Comparison of ENCODE assay signal across 10 cellular contexts in genomic region chr20:38123021-38123587, GRCh38. TPM values are rescaled to one million over a fixed set of nuclear protein-coding genes. Genes with fewer than 3 reads are reported as not detected.
DNase-seq lines count a peak whose midpoint lies in the region; ATAC-seq and TF ChIP-seq lines count a peak whose summit lies in the region.
"Had no signal": no experiment of that assay in that cellular context is flagged by ENCODE, and none has a peak within 500 bp of the region (broad histone marks: within the 10 kb centered on the region; RNA-seq: fewer than 3 reads in every experiment).

No MANE protein-coding gene starts in this region.

- DNase-seq in AG04450 (ENCODE audit: low read depth, low spot score), result no peak
- DNase-seq in NT2/D1 (ENCODE audit: low read depth, low spot score), result no peak
- peak; percentile 54 to 71 for DNase-seq in cardiac fibroblast (ENCODE audit: low read depth in 2 of 2)
- DNase-seq in mesenteric fat pad (ENCODE audit: low spot score), result peak; percentile 51
- no peak for DNase-seq in SK-N-DZ (ENCODE audit: low spot score)
- no peak for DNase-seq in Ammon's horn (ENCODE audit: low spot score)
- DNase-seq: NCI-H1694 treated with DMSO at 0.1 percent for 48 hours; stimulated activated CD4-positive, alpha-beta T cell treated with anti-CD3 and anti-CD28 coated beads, Interleukin-15, amount 100 ng/mL, for 24 hours had no signal

- CTCF ChIA-PET in AG04450 (lab: Charles Lee), result interaction anchor here (1.2 to 1.8 kb wide), 2 partner anchors 49 to 98 kb away, joined by 5 to 10 read pairs; no protein-coding TSS in a partner anchor

- H3K36me3 ChIP-seq in NT2/D1 (ENCODE audit: insufficient read depth, insufficient read length, low read length), result no peaks in the 10 kb centered on the region

- no peak for ATAC-seq in GM21381 (IDR thresholded peaks at IDR 0.05; ENCODE audit: unreplicated experiment)
- no peak for ATAC-seq in GM19324 (IDR thresholded peaks at IDR 0.05; ENCODE audit: low FRiP score, unreplicated experiment)

- TF ChIP-seq CTCF in AG04450 (IDR thresholded peaks at IDR 0.05; ENCODE audit: low read depth, low read length), result no peak
- no peak for TF ChIP-seq CTCF in cardiac fibroblast (IDR thresholded peaks at IDR 0.05; ENCODE audit: low read depth, low read length)

- H3K27ac ChIP-seq in AG04450 (ENCODE audit: low read depth, low read length), result peak overlapping the region; percentile 95

- H3K9me3 ChIP-seq in AG04450 (ENCODE audit: control insufficient read depth, insufficient read depth, low read length) (no peaks in the 10 kb centered on the region), NT2/D1 (ENCODE audit: insufficient read depth, low read length) (no peaks in the 10 kb centered on the region)

- H3K4me3 ChIP-seq in AG04450 (ENCODE audit: low read depth, low read length) (no peak overlapping the region), NT2/D1 (ENCODE audit: insufficient read length, low read depth) (no peak overlapping the region), cardiac fibroblast (replicated peaks in 1 of 2; ENCODE audit: low read depth in 2 of 2, low read length in 2 of 2) (no peak overlapping the region)

- peak overlapping the region; percentile 1 for H3K9ac ChIP-seq in NT2/D1 (ENCODE audit: insufficient read length, low read depth)

- peaks cover 4% of the 10 kb centered on the region for H3K4me1 ChIP-seq in NT2/D1 (ENCODE audit: insufficient read depth, insufficient read length)

- POLR2A ChIA-PET in AG04450 (lab: Yijun Ruan, JAX), result interaction anchor here (0.7 to 1.9 kb wide), 3 partner anchors 14 to 40 kb away, joined by 3 to 8 read pairs (median 6); no protein-coding TSS in a partner anchor

- H3K27me3 ChIP-seq in AG04450 (ENCODE audit: control insufficient read depth, insufficient read depth, low read length) (no peaks in the 10 kb centered on the region), NT2/D1 (ENCODE audit: insufficient read depth, insufficient read length) (no peaks in the 10 kb centered on the region)

RNA-seq across cellular contexts. Expression of gene TGM2, which starts 42.0 kb away (rescaled TPM):
- 326 and 398 TPM in 2 replicates for polyA plus RNA-seq in AG04450 (2011; rRNA removed)
- 277 and 363 TPM in 2 replicates for polyA minus RNA-seq in AG04450 (2011; rRNA and poly(A)+ RNA removed)
- total RNA-seq in mesenteric fat pad, result 131 TPM
- polyA plus RNA-seq in SK-N-DZ (2014; cell fraction: cytosol; rRNA removed), result 0.56 and 0.81 TPM in 2 replicates
- 0.08 and 0.23 TPM in 2 replicates for polyA plus RNA-seq in SK-N-DZ (2014; cell fraction: nucleus; rRNA removed)

Comparison
In these comparisons a context has a peak if more than half of its experiments do, and no peak if none do; other contexts are left out.
1. DNase-seq: peak in cardiac fibroblast (2 of 2) and mesenteric fat pad (single experiment); none in AG04450 (single experiment), NT2/D1 (single experiment), SK-N-DZ (single experiment) and Ammon's horn (single experiment).